In the genomic region with DNA sequence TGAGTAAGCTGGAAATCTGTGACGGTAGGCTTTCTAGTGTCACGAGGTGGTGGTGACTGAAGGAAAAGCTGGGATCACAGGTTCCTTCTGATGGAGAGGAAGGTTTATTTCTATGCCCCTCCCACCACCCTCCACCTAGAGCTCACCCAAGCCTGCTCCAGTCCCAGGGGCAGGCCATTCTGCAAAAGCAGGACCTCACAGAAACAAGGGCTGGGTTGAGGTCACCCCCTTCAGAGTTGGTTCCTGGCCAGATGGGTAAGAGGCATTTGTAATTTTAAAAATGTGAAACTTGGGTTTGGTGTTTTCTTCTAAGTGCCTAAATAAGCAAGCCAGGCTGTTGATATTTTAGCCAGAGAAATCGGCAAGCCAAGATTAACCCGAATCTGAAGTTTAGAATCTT, we compare ENCODE assay signal across 23 cellular contexts. TPM values are rescaled to one million over a fixed set of nuclear protein-coding genes. Genes with fewer than 3 reads are reported as not detected.
DNase-seq lines count a peak whose midpoint lies in the region; ATAC-seq and FAIRE-seq lines count a peak whose summit lies in the region.
"Had no signal": no experiment of that assay in that cellular context is flagged by ENCODE, and none has a peak within 500 bp of the region (broad histone marks: within the 10 kb centered on the region; RNA-seq: fewer than 3 reads in every experiment).

No MANE protein-coding gene starts in this region.

- H3K36me3 Mint-ChIP-seq in activated T-cell treated with anti-CD3 and anti-CD28 coated beads, Interleukin-2, amount 50 U/mL, for 72 hours (ENCODE audit: insufficient read depth in 2 of 2): peaks cover 5 to 35% of the 10 kb centered on the region in 2 donors
- H3K36me3 Mint-ChIP-seq in activated T-cell treated with anti-CD3 and anti-CD28 coated beads, Interleukin-2, amount 50 U/mL, for 4 hours (ENCODE audit: insufficient read depth): peaks cover 45% of the 10 kb centered on the region
- peaks cover 87% of the 10 kb centered on the region for H3K36me3 Mint-ChIP-seq in activated T-helper 17 cell treated with anti-CD3 and anti-CD28 coated beads, Interleukin-2, amount 50 U/mL, for 72 hours (ENCODE audit: low read depth)
- peaks cover 39 to 53% of the 10 kb centered on the region in 2 donors for H3K36me3 Mint-ChIP-seq in stimulated activated naive B cell treated with anti-CD40 and anti-IgM and Interleukin-4, amounts not matched to agents 10 μg/mL and 1 μg/mL and 100 μg/mL, for 72 hours

- peak overlapping the region; percentile 53 for H3K27ac Mint-ChIP-seq in activated T-cell treated with anti-CD3 and anti-CD28 coated beads, Interleukin-2, amount 50 U/mL, for 72 hours
- peak overlapping the region; percentile 21 for H3K27ac Mint-ChIP-seq in activated T-helper 17 cell treated with anti-CD3 and anti-CD28 coated beads, Interleukin-2, amount 50 U/mL, for 72 hours
- peak overlapping the region; percentile 25 for H3K27ac Mint-ChIP-seq in stimulated activated naive B cell treated with anti-CD40 and anti-IgM and Interleukin-4, amounts not matched to agents 10 μg/mL and 1 μg/mL and 100 μg/mL, for 72 hours

- DNase-seq in activated T-cell treated with anti-CD3 and anti-CD28 coated beads, Interleukin-2, amount 50 U/mL, for 72 hours: no peak
- no peak for DNase-seq in activated T-cell treated with anti-CD3 and anti-CD28 coated beads, Interleukin-2, amount 50 U/mL, for 4 hours
- no peak for DNase-seq in GM19239 (ENCODE audit: insufficient read length, low spot score)
- DNase-seq in stimulated activated naive B cell treated with anti-CD40 and anti-IgM and Interleukin-4, amounts not matched to agents 10 μg/mL and 1 μg/mL and 100 μg/mL, for 72 hours: no peak
- no peak for DNase-seq in nucleus accumbens (lab: John Stamatoyannopoulos, UW)
- DNase-seq: BE2C, COR-L47, DMS79, IMR-90, NCI-H1092 treated with DMSO at 0.1 percent for 48 hours, NCI-H1436 treated with DMSO at 0.1 percent for 48 hours, NCI-H2029 treated with DMSO at 0.1 percent for 48 hours, NCI-H226, NCI-H510A treated with DMSO at 0.1 percent for 48 hours, NCI-H748 treated with DMSO at 0.1 percent for 48 hours, PC-9, RPMI8226, SHP77 had no signal

- peaks cover 14% of the 10 kb centered on the region for H3K4me1 Mint-ChIP-seq in activated T-cell treated with anti-CD3 and anti-CD28 coated beads, Interleukin-2, amount 50 U/mL, for 72 hours (ENCODE audit: low read depth)
- peaks cover 15% of the 10 kb centered on the region for H3K4me1 Mint-ChIP-seq in activated T-cell treated with anti-CD3 and anti-CD28 coated beads, Interleukin-2, amount 50 U/mL, for 4 hours (ENCODE audit: low read depth)
- H3K4me1 Mint-ChIP-seq in activated T-helper 17 cell treated with anti-CD3 and anti-CD28 coated beads, Interleukin-2, amount 50 U/mL, for 72 hours: peaks cover 13% of the 10 kb centered on the region
- no peaks in the 10 kb centered on the region for H3K4me1 Mint-ChIP-seq in stimulated activated naive B cell treated with anti-CD40 and anti-IgM and Interleukin-4, amounts not matched to agents 10 μg/mL and 1 μg/mL and 100 μg/mL, for 72 hours

- no peaks in the 10 kb centered on the region for H3K27me3 Mint-ChIP-seq in activated T-cell treated with anti-CD3 and anti-CD28 coated beads, Interleukin-2, amount 50 U/mL, for 72 hours (ENCODE audit: low read depth)
- H3K27me3 Mint-ChIP-seq in activated T-cell treated with anti-CD3 and anti-CD28 coated beads, Interleukin-2, amount 50 U/mL, for 4 hours (ENCODE audit: low read depth): no peaks in the 10 kb centered on the region
- H3K27me3 Mint-ChIP-seq in activated T-helper 17 cell treated with anti-CD3 and anti-CD28 coated beads, Interleukin-2, amount 50 U/mL, for 72 hours: no peaks in the 10 kb centered on the region
- no peaks in the 10 kb centered on the region for H3K27me3 Mint-ChIP-seq in stimulated activated naive B cell treated with anti-CD40 and anti-IgM and Interleukin-4, amounts not matched to agents 10 μg/mL and 1 μg/mL and 100 μg/mL, for 72 hours

- H3K9me3 Mint-ChIP-seq in activated T-cell treated with anti-CD3 and anti-CD28 coated beads, Interleukin-2, amount 50 U/mL, for 72 hours: no peaks in the 10 kb centered on the region
- no peaks in the 10 kb centered on the region for H3K9me3 Mint-ChIP-seq in activated T-cell treated with anti-CD3 and anti-CD28 coated beads, Interleukin-2, amount 50 U/mL, for 4 hours
- H3K9me3 Mint-ChIP-seq in activated T-helper 17 cell treated with anti-CD3 and anti-CD28 coated beads, Interleukin-2, amount 50 U/mL, for 72 hours: no peaks in the 10 kb centered on the region
- no peaks in the 10 kb centered on the region for H3K9me3 Mint-ChIP-seq in stimulated activated naive B cell treated with anti-CD40 and anti-IgM and Interleukin-4, amounts not matched to agents 10 μg/mL and 1 μg/mL and 100 μg/mL, for 72 hours

- H3K4me3 Mint-ChIP-seq in activated T-cell treated with anti-CD3 and anti-CD28 coated beads, Interleukin-2, amount 50 U/mL, for 72 hours: no peak overlapping the region
- no peak overlapping the region for H3K4me3 Mint-ChIP-seq in activated T-cell treated with anti-CD3 and anti-CD28 coated beads, Interleukin-2, amount 50 U/mL, for 4 hours
- no peak overlapping the region for H3K4me3 Mint-ChIP-seq in activated T-helper 17 cell treated with anti-CD3 and anti-CD28 coated beads, Interleukin-2, amount 50 U/mL, for 72 hours
- no peak overlapping the region for H3K4me3 Mint-ChIP-seq in stimulated activated naive B cell treated with anti-CD40 and anti-IgM and Interleukin-4, amounts not matched to agents 10 μg/mL and 1 μg/mL and 100 μg/mL, for 72 hours

- ATAC-seq in activated T-cell treated with anti-CD3 and anti-CD28 coated beads, Interleukin-2, amount 50 U/mL, for 72 hours (replicated peaks in 1 of 2): no peak
- ATAC-seq in activated T-cell treated with anti-CD3 and anti-CD28 coated beads, Interleukin-2, amount 50 U/mL, for 4 hours: no peak
- no peak for ATAC-seq in activated T-helper 17 cell treated with anti-CD3 and anti-CD28 coated beads, Interleukin-2, amount 50 U/mL, for 72 hours (replicated peaks)
- ATAC-seq in stimulated activated naive B cell treated with anti-CD40 and anti-IgM and Interleukin-4, amounts not matched to agents 10 μg/mL and 1 μg/mL and 100 μg/mL, for 72 hours (replicated peaks): no peak
- no peak for ATAC-seq in GM19035 (IDR thresholded peaks at IDR 0.05; ENCODE audit: unreplicated experiment)
- ATAC-seq: A549 had no signal

- FAIRE-seq in GM19239 (lab: Jason Lieb, UNC): peak; percentile 11
- FAIRE-seq: A549, H54, HTR-8/SVneo had no signal

RNA-seq across cellular contexts. Expression of gene KCTD20, which starts 46.6 kb away (rescaled TPM):
- total RNA-seq in activated T-cell treated with anti-CD3 and anti-CD28 coated beads, Interleukin-2, amount 50 U/mL, for 72 hours: 10 to 100 TPM; 48.5 to 58.9 TPM
- total RNA-seq in activated T-cell treated with anti-CD3 and anti-CD28 coated beads, Interleukin-2, amount 50 U/mL, for 4 hours: 10 to 100 TPM; 41.7 to 47.4 (median 44.6) TPM
- total RNA-seq in activated T-helper 17 cell treated with anti-CD3 and anti-CD28 coated beads, Interleukin-2, amount 50 U/mL, for 72 hours: 10 to 100 TPM; 41.1 to 57.6 TPM

RNA-seq across cellular contexts. Expression of gene PXT1, which starts 46.8 kb away (rescaled TPM):
- under 1 TPM; 0.25 to 0.48 TPM for total RNA-seq in activated T-cell treated with anti-CD3 and anti-CD28 coated beads, Interleukin-2, amount 50 U/mL, for 72 hours
- total RNA-seq in activated T-cell treated with anti-CD3 and anti-CD28 coated beads, Interleukin-2, amount 50 U/mL, for 4 hours: under 1 TPM in 2 of 3 donors, not detected in 1; 0.16 to 0.19 TPM
- total RNA-seq in activated T-helper 17 cell treated with anti-CD3 and anti-CD28 coated beads, Interleukin-2, amount 50 U/mL, for 72 hours: under 1 TPM; 0.11 to 0.87 TPM
- total RNA-seq: IMR-90, PC-9 had no signal

RNA-seq across cellular contexts. Expression of gene STK38, which starts 57.9 kb away (rescaled TPM):
- 10 to 100 TPM; 30.7 to 34.4 TPM for total RNA-seq in activated T-cell treated with anti-CD3 and anti-CD28 coated beads, Interleukin-2, amount 50 U/mL, for 72 hours
- 10 to 100 TPM; 14.2 to 16.6 (median 16.1) TPM for total RNA-seq in activated T-cell treated with anti-CD3 and anti-CD28 coated beads, Interleukin-2, amount 50 U/mL, for 4 hours
- total RNA-seq in activated T-helper 17 cell treated with anti-CD3 and anti-CD28 coated beads, Interleukin-2, amount 50 U/mL, for 72 hours: 10 to 100 TPM; 24.4 to 34.3 TPM
